20 cellular contexts compared by ENCODE assay signal in genomic region chr15:42929449-42929848, GRCh38.
"Had no signal": no experiment of that assay in that cellular context is flagged by ENCODE, and none has a peak within 500 bp of the region (broad histone marks: within the 10 kb centered on the region; RNA-seq: fewer than 3 reads in every experiment).

No MANE protein-coding gene starts in this region.

- H3K4me3 Mint-ChIP-seq: memory B cell; mesothelial cell of epicardium; natural killer cell; neural crest cell; stimulated activated effector memory CD8-positive, alpha-beta T cell treated with anti-CD3 and anti-CD28 coated beads, Interleukin-12 subunit alpha, Interleukin-12 subunit beta, amount 100 ng/mL, for 72 hours had no signal

- ATAC-seq: esophagus mucosa; left lobe of liver; lower lobe of right lung; natural killer cell; stimulated activated effector memory CD8-positive, alpha-beta T cell treated with anti-CD3 and anti-CD28 coated beads, Interleukin-12 subunit alpha, Interleukin-12 subunit beta, amount 100 ng/mL, for 72 hours; stimulated activated naive CD8-positive, alpha-beta T cell treated with anti-CD3 and anti-CD28 coated beads, Interleukin-15, Interleukin-2, amounts not matched to agents 100 U/mL and 50 U/mL, for 24 hours had no signal

- H3K27ac ChIP-seq: lower lobe of right lung, ovary, right atrium auricular region, testis, transverse colon had no signal

- H3K9me3 Mint-ChIP-seq: memory B cell; mesothelial cell of epicardium; natural killer cell; neural crest cell; stimulated activated effector memory CD8-positive, alpha-beta T cell treated with anti-CD3 and anti-CD28 coated beads, Interleukin-12 subunit alpha, Interleukin-12 subunit beta, amount 100 ng/mL, for 72 hours had no signal

- H3K4me1 Mint-ChIP-seq: memory B cell; mesothelial cell of epicardium; natural killer cell; stimulated activated effector memory CD8-positive, alpha-beta T cell treated with anti-CD3 and anti-CD28 coated beads, Interleukin-12 subunit alpha, Interleukin-12 subunit beta, amount 100 ng/mL, for 72 hours had no signal

- H3K9me3 ChIP-seq: heart left ventricle, lower lobe of right lung, ovary, right atrium auricular region, testis, transverse colon had no signal

- H3K27me3 Mint-ChIP-seq: memory B cell had no signal

- H3K36me3 Mint-ChIP-seq: memory B cell; mesothelial cell of epicardium; natural killer cell; stimulated activated effector memory CD8-positive, alpha-beta T cell treated with anti-CD3 and anti-CD28 coated beads, Interleukin-12 subunit alpha, Interleukin-12 subunit beta, amount 100 ng/mL, for 72 hours had no signal

- H3K4me3 ChIP-seq: heart left ventricle, lower lobe of right lung, ovary, right atrium auricular region, testis, transverse colon had no signal

- H3K27me3 ChIP-seq: heart left ventricle, ovary, right atrium auricular region, testis, transverse colon had no signal

- H3K36me3 ChIP-seq: heart left ventricle, lower lobe of right lung, ovary, right atrium auricular region, transverse colon had no signal

- DNase-seq: cortex of kidney; effector memory CD4-positive, alpha-beta T cell; heart left ventricle; hypothalamus; kidney glomerular epithelial cell; lower lobe of right lung; natural killer cell; ovary; stimulated activated CD4-positive, alpha-beta T cell treated with anti-CD3 and anti-CD28 coated beads, Interleukin-4, amount 100 ng/mL, for 1 hour; stimulated activated CD8-positive, alpha-beta memory T cell treated with anti-CD3 and anti-CD28 coated beads, Interleukin-4, amount 100 ng/mL, for 48 hours; stimulated activated naive CD8-positive, alpha-beta T cell treated with anti-CD3 and anti-CD28 coated beads, Interleukin-15, Interleukin-2, amounts not matched to agents 100 U/mL and 50 U/mL, for 24 hours; testis; transverse colon had no signal

- H3K27ac Mint-ChIP-seq: memory B cell; mesothelial cell of epicardium; natural killer cell; stimulated activated effector memory CD8-positive, alpha-beta T cell treated with anti-CD3 and anti-CD28 coated beads, Interleukin-12 subunit alpha, Interleukin-12 subunit beta, amount 100 ng/mL, for 72 hours had no signal

- H3K4me1 ChIP-seq: lower lobe of right lung, right atrium auricular region, transverse colon had no signal
